ENCODE assay signal across 21 cellular contexts in genomic region chr3:24793896-24794295, GRCh38.
DNase-seq lines count a peak whose midpoint lies in the region; ATAC-seq and TF ChIP-seq lines count a peak whose summit lies in the region.
"Had no signal": no experiment of that assay in that cellular context is flagged by ENCODE, and none has a peak within 500 bp of the region (broad histone marks: within the 10 kb centered on the region; RNA-seq: fewer than 3 reads in every experiment).

No MANE protein-coding gene starts in this region.

- H2AFZ ChIP-seq in MM.1S (ENCODE audit: low read length) = no peak overlapping the region; the same call in 1 of the 2 replicates
- H2AFZ ChIP-seq: GM23248 had no signal

- H3F3A ChIP-seq in MM.1S (ENCODE audit: insufficient read depth, low read length) = no peaks in the 10 kb centered on the region

- H3K27ac ChIP-seq in MM.1S (ENCODE audit: low read length) = no peak overlapping the region
- no peak overlapping the region for H3K27ac ChIP-seq in lower lobe of right lung
- H3K27ac ChIP-seq: GM23248, HL-60 had no signal

- H3K36me3 ChIP-seq in MM.1S (replicated peaks; ENCODE audit: insufficient read depth, low read length) (no peaks in the 10 kb centered on the region), lower lobe of right lung (no peaks in the 10 kb centered on the region)
- H3K36me3 ChIP-seq: BE2C had no signal

- no peaks in the 10 kb centered on the region for H4K20me1 ChIP-seq in MM.1S (ENCODE audit: insufficient read depth, low read length)

- H3K4me3 ChIP-seq in MM.1S (ENCODE audit: low read length) (no peak overlapping the region), lower lobe of right lung (no peak overlapping the region)
- H3K4me3 ChIP-seq: GM12878, GM23248 had no signal

- TF ChIP-seq CTCF in MM.1S (IDR thresholded peaks at IDR 0.05; ENCODE audit: low read length) (no peak), lower lobe of right lung (IDR thresholded peaks at IDR 0.05) (no peak)

- no peak overlapping the region for H3K9ac ChIP-seq in MM.1S (ENCODE audit: low read length)
- H3K9ac ChIP-seq: GM23248 had no signal

- no peaks in the 10 kb centered on the region for H3K4me1 ChIP-seq in MM.1S (ENCODE audit: low read length)
- H3K4me1 ChIP-seq in lower lobe of right lung = no peaks in the 10 kb centered on the region
- H3K4me1 ChIP-seq: BE2C had no signal

- ATAC-seq in lower lobe of right lung = no peak
- ATAC-seq: GM12878 had no signal

- H3K79me2 ChIP-seq in MM.1S (ENCODE audit: low read length) = no peaks in the 10 kb centered on the region

- H3K9me2 ChIP-seq in MM.1S (replicated peaks; ENCODE audit: insufficient read depth, low read length) = no peaks in the 10 kb centered on the region

- H3K27me3 ChIP-seq in MM.1S (replicated peaks; ENCODE audit: insufficient read depth, low read length) (no peaks in the 10 kb centered on the region), lower lobe of right lung (ENCODE audit: low read depth) (no peaks in the 10 kb centered on the region)
- H3K27me3 ChIP-seq: BE2C had no signal

- no peaks in the 10 kb centered on the region for H3K9me3 ChIP-seq in MM.1S (replicated peaks; ENCODE audit: insufficient read depth, low read length)
- H3K9me3 ChIP-seq in lower lobe of right lung = no peaks in the 10 kb centered on the region
- H3K9me3 ChIP-seq: BE2C had no signal

- peak; percentile 31 for DNase-seq in MM.1S
- DNase-seq in NCI-H1105 treated with DMSO at 0.1 percent for 48 hours (lab: John Stamatoyannopoulos, UW) = peak; percentile 57
- DNase-seq in NCI-H2171 (lab: John Stamatoyannopoulos, UW) = peak; percentile 53
- peak; percentile 54 for DNase-seq in SHP77 (lab: John Stamatoyannopoulos, UW)
- DNase-seq in stimulated activated CD4-positive, alpha-beta T cell treated with anti-CD3 and anti-CD28 coated beads, Interleukin-2, amount 100 ng/mL, for 24 hours = no peak
- DNase-seq in RPMI8226 = no peak
- DNase-seq in lower lobe of right lung = no peak
- DNase-seq in GM19238 (ENCODE audit: insufficient read length, low spot score) = no peak
- DNase-seq: BE2C; CD4-positive, CD25-positive, alpha-beta regulatory T cell; DMS79 treated with DMSO at 0.1 percent for 48 hours; GM23248; H9; HFFc6; KBM-7; NCI-H1436 treated with DMSO at 0.1 percent for 48 hours; NCI-H226; NCI-H510A treated with DMSO at 0.1 percent for 48 hours; T1000 had no signal

- H3K4me2 ChIP-seq in MM.1S (ENCODE audit: low read depth, low read length) = peak overlapping the region; percentile 25; the same call in 1 of the 2 replicates

- intact Hi-C loops in lower lobe of right lung (cut with DNase I) = no loop called here

Comparison
In these comparisons a context has a peak if more than half of its experiments do, and no peak if none do; other contexts are left out.
1. DNase-seq: peak in MM.1S (single experiment), NCI-H1105 treated with DMSO at 0.1 percent for 48 hours (single experiment), NCI-H2171 (single experiment) and SHP77 (2 of 2); none in stimulated activated CD4-positive, alpha-beta T cell treated with anti-CD3 and anti-CD28 coated beads, Interleukin-2, amount 100 ng/mL, for 24 hours (0 of 2), RPMI8226 (single experiment), lower lobe of right lung (single experiment) and GM19238 (single experiment).